Comparison of ENCODE assay signal across 8 cellular contexts in genomic region chr19:8343483-8343844, GRCh38. TPM values are rescaled to one million over a fixed set of nuclear protein-coding genes. Genes with fewer than 3 reads are reported as not detected.
DNase-seq lines count a peak whose midpoint lies in the region; ATAC-seq and TF ChIP-seq lines count a peak whose summit lies in the region.

No MANE protein-coding gene starts in this region.

- H3K36me3 ChIP-seq in ACC112 (ENCODE audit: insufficient read depth, low read length) (no peaks in the 10 kb centered on the region), HEK293 (ENCODE audit: control insufficient read depth in 2 of 2, insufficient read depth in 1 of 2, low read length in 2 of 2) (no peaks in the 10 kb centered on the region), brain microvascular endothelial cell (replicated peaks) (no peaks in the 10 kb centered on the region)

- H3K9me3 ChIP-seq in HEK293 (ENCODE audit: control insufficient read depth, insufficient read depth, low read depth, low read length) = no peaks in the 10 kb centered on the region

- H3K27ac Mint-ChIP-seq in natural killer cell treated with Interleukin-12 subunit alpha and Interleukin-12 subunit beta and Interleukin-15 and Interleukin-18, amount 100 ng/mL, for 72 hours = no peak overlapping the region

- in situ Hi-C loops in brain microvascular endothelial cell (cut with HindIII; ENCODE audit: low pct_ligation_motif_present, low sequenced_read_pairs) = no loop called here

- POLR2A ChIA-PET in HEK293 (lab: Yijun Ruan, JAX) = interaction anchor here (1.2 kb wide), 1 partner anchor 70 kb away, joined by 3 read pairs; the partner anchor contains the start of gene MARCHF2

- H3K27ac ChIP-seq in ACC112 (ENCODE audit: low read depth, low read length) = no peak overlapping the region
- no peak overlapping the region for H3K27ac ChIP-seq in HEK293 (ENCODE audit: extremely low read depth, low read depth, low read length)
- H3K27ac ChIP-seq in brain microvascular endothelial cell = no peak overlapping the region

- TF ChIP-seq CTCF in HEK293 (tag by site-specific recombination; IDR thresholded peaks at IDR 0.05) (no peak), brain microvascular endothelial cell (IDR thresholded peaks at IDR 0.05; ENCODE audit: low read depth, low read length, missing control alignments) (no peak)

- H3K27me3 ChIP-seq in ACC112 (ENCODE audit: insufficient read depth, low read length) = peaks cover 10% of the 10 kb centered on the region; the same call in 1 of the 2 replicates
- H3K27me3 ChIP-seq in brain microvascular endothelial cell (replicated peaks) = no peaks in the 10 kb centered on the region

- no peaks in the 10 kb centered on the region for H3K79me2 ChIP-seq in ACC112 (ENCODE audit: control insufficient read depth, insufficient read depth, low read length, unreplicated experiment)

- peaks cover 7 to 9% of the 10 kb centered on the region in 2 donors for H3K4me1 Mint-ChIP-seq in natural killer cell treated with Interleukin-12 subunit alpha and Interleukin-12 subunit beta and Interleukin-15 and Interleukin-18, amount 100 ng/mL, for 72 hours (ENCODE audit: low read depth in 2 of 2)

- H3K4me1 ChIP-seq in ACC112 (ENCODE audit: control insufficient read depth, insufficient read depth, low read length, unreplicated experiment) (no peaks in the 10 kb centered on the region), HEK293 (ENCODE audit: control insufficient read depth, insufficient read depth, low read length) (no peaks in the 10 kb centered on the region)

- H2AFZ ChIP-seq in ACC112 (ENCODE audit: low read length, unreplicated experiment) = no peak overlapping the region

- no peak for ATAC-seq in natural killer cell treated with Interleukin-12 subunit alpha and Interleukin-12 subunit beta and Interleukin-15 and Interleukin-18, amount 100 ng/mL, for 72 hours

- H3K36me3 Mint-ChIP-seq in natural killer cell treated with Interleukin-12 subunit alpha and Interleukin-12 subunit beta and Interleukin-15 and Interleukin-18, amount 100 ng/mL, for 72 hours = no peaks in the 10 kb centered on the region

- DNase-seq in brain microvascular endothelial cell (no peak), midbrain (lab: John Stamatoyannopoulos, UW) (no peak), GDM1 (lab: John Stamatoyannopoulos, UW) (no peak), HK-2 (ENCODE audit: unreplicated experiment) (no peak), hypothalamus (lab: John Stamatoyannopoulos, UW) (no peak)
- DNase-seq in natural killer cell treated with Interleukin-12 subunit alpha and Interleukin-12 subunit beta and Interleukin-15 and Interleukin-18, amount 100 ng/mL, for 72 hours (ENCODE audit: low spot score) = no peak

- H3K9me3 Mint-ChIP-seq in natural killer cell treated with Interleukin-12 subunit alpha and Interleukin-12 subunit beta and Interleukin-15 and Interleukin-18, amount 100 ng/mL, for 72 hours = no peaks in the 10 kb centered on the region

- no peaks in the 10 kb centered on the region for H3K27me3 Mint-ChIP-seq in natural killer cell treated with Interleukin-12 subunit alpha and Interleukin-12 subunit beta and Interleukin-15 and Interleukin-18, amount 100 ng/mL, for 72 hours

- peak overlapping the region; percentile 63; the same call in 1 of the 2 replicates for H3K4me3 ChIP-seq in ACC112 (ENCODE audit: low read depth, low read length)
- H3K4me3 ChIP-seq in HEK293 (ENCODE audit: low read depth, low read length) = no peak overlapping the region
- peak overlapping the region; percentile 34 for H3K4me3 ChIP-seq in brain microvascular endothelial cell (ENCODE audit: low read depth, low read length)

- H3K4me3 Mint-ChIP-seq in natural killer cell treated with Interleukin-12 subunit alpha and Interleukin-12 subunit beta and Interleukin-15 and Interleukin-18, amount 100 ng/mL, for 72 hours = peak overlapping the region; percentile 75

- CTCF ChIA-PET in HEK293 (lab: Yijun Ruan, JAX) = interaction anchor here (0.6 to 1.8 kb wide), 4 partner anchors 10 to 207 kb away, joined by 3 to 11 read pairs (median 4); no protein-coding TSS in a partner anchor

TF ChIP-seq in HEK293, 187 proteins besides CTCF, POLR2A, EP300 and RAD21:
- TF ChIP-seq ZNF623 (tag by site-specific recombination; IDR thresholded peaks at IDR 0.05) = peak; percentile 92
- TF ChIP-seq, protein P1, sequence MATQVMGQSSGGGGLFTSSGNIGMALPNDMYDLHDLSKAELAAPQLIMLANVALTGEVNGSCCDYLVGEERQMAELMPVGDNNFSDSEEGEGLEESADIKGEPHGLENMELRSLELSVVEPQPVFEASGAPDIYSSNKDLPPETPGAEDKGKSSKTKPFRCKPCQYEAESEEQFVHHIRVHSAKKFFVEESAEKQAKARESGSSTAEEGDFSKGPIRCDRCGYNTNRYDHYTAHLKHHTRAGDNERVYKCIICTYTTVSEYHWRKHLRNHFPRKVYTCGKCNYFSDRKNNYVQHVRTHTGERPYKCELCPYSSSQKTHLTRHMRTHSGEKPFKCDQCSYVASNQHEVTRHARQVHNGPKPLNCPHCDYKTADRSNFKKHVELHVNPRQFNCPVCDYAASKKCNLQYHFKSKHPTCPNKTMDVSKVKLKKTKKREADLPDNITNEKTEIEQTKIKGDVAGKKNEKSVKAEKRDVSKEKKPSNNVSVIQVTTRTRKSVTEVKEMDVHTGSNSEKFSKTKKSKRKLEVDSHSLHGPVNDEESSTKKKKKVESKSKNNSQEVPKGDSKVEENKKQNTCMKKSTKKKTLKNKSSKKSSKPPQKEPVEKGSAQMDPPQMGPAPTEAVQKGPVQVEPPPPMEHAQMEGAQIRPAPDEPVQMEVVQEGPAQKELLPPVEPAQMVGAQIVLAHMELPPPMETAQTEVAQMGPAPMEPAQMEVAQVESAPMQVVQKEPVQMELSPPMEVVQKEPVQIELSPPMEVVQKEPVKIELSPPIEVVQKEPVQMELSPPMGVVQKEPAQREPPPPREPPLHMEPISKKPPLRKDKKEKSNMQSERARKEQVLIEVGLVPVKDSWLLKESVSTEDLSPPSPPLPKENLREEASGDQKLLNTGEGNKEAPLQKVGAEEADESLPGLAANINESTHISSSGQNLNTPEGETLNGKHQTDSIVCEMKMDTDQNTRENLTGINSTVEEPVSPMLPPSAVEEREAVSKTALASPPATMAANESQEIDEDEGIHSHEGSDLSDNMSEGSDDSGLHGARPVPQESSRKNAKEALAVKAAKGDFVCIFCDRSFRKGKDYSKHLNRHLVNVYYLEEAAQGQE (tag by site-specific recombination; IDR thresholded peaks at IDR 0.05) = no peak

RNA-seq across cellular contexts. Expression of gene KANK3, which starts 0.4 kb away (rescaled TPM):
- total RNA-seq in natural killer cell treated with Interleukin-12 subunit alpha and Interleukin-12 subunit beta and Interleukin-15 and Interleukin-18, amount 100 ng/mL, for 72 hours = 1 to 10 TPM; 1.5 to 4.4 TPM

RNA-seq across cellular contexts. Expression of gene ANGPTL4, which starts 20.5 kb away (rescaled TPM):
- 1 to 10 TPM in 1 of 2 donors, not detected in 1; 1.8 TPM for total RNA-seq in natural killer cell treated with Interleukin-12 subunit alpha and Interleukin-12 subunit beta and Interleukin-15 and Interleukin-18, amount 100 ng/mL, for 72 hours

RNA-seq across cellular contexts. Expression of gene RPS28, which starts 22.2 kb away (rescaled TPM):
- total RNA-seq in natural killer cell treated with Interleukin-12 subunit alpha and Interleukin-12 subunit beta and Interleukin-15 and Interleukin-18, amount 100 ng/mL, for 72 hours = 1,000 to 10,000 TPM; 1,268 to 1,635 TPM

RNA-seq across cellular contexts. Expression of gene NDUFA7, which starts 22.3 kb away (rescaled TPM):
- 10 to 100 TPM; 31.2 to 42.2 TPM for total RNA-seq in natural killer cell treated with Interleukin-12 subunit alpha and Interleukin-12 subunit beta and Interleukin-15 and Interleukin-18, amount 100 ng/mL, for 72 hours

RNA-seq across cellular contexts. Expression of gene CD320, which starts 35.3 kb away (rescaled TPM):
- total RNA-seq in natural killer cell treated with Interleukin-12 subunit alpha and Interleukin-12 subunit beta and Interleukin-15 and Interleukin-18, amount 100 ng/mL, for 72 hours = 100 to 1,000 TPM in 1 of 2 donors, 10 to 100 TPM in 1; 45.2 to 110 TPM
